In genomic region chr3:185270956-185271332, GRCh38 we compare ENCODE assay signal across 17 cellular contexts. TPM values are rescaled to one million over a fixed set of nuclear protein-coding genes. Genes with fewer than 3 reads are reported as not detected.
DNase-seq lines count a peak whose midpoint lies in the region; TF ChIP-seq lines count a peak whose summit lies in the region.
"Had no signal": no experiment of that assay in that cellular context is flagged by ENCODE, and none has a peak within 500 bp of the region (broad histone marks: within the 10 kb centered on the region; RNA-seq: fewer than 3 reads in every experiment).

No MANE protein-coding gene starts in this region.

- no peak for TF ChIP-seq RAD21 in neural cell (conservative IDR thresholded peaks at IDR 0.05)

- H3K9ac ChIP-seq in neural cell (ENCODE audit: low read length) = no peak overlapping the region

- no peaks in the 10 kb centered on the region for H3F3A ChIP-seq in neural cell (ENCODE audit: insufficient read depth, low read length, poor library complexity, severe bottlenecking)

- no peaks in the 10 kb centered on the region for H3K27me3 ChIP-seq in neural cell (ENCODE audit: insufficient read depth, low read depth, low read length)

- TF ChIP-seq EP300 in neural cell (conservative IDR thresholded peaks at IDR 0.05; ENCODE audit: poor library complexity, severe bottlenecking) = no peak

- no peak for TF ChIP-seq CTCF in neural cell (IDR thresholded peaks at IDR 0.05; ENCODE audit: poor library complexity, severe bottlenecking)
- no peak for TF ChIP-seq CTCF in GM20000 (IDR thresholded peaks at IDR 0.05; ENCODE audit: extremely low read depth, missing control alignments)

- DNase-seq in NCI-H2171 treated with DMSO at 0.1 percent for 48 hours (lab: John Stamatoyannopoulos, UW) (peak; percentile 38), NCI-H2171 (lab: John Stamatoyannopoulos, UW) (no peak), NCI-H1436 (lab: John Stamatoyannopoulos, UW) (peak; percentile 88), NCI-H526 treated with DMSO at 0.1 percent for 48 hours (lab: John Stamatoyannopoulos, UW) (peak; percentile 97), T-helper 1 cell (no peak), GM20000 (ENCODE audit: low spot score) (no peak), NCI-H446 (lab: John Stamatoyannopoulos, UW) (no peak)
- DNase-seq: DND-41, NCI-H187, NCI-H2081 treated with DMSO at 0.1 percent for 48 hours, NCI-H510A, SIG-M5 had no signal

- H2AFZ ChIP-seq in neural cell (ENCODE audit: low read depth, low read length) = no peak overlapping the region

- peak overlapping the region; percentile 7 for H3K4me3 ChIP-seq in neural cell (ENCODE audit: low read length)
- H3K4me3 ChIP-seq: K562, SK-N-MC had no signal

- H3K9me2 ChIP-seq in neural cell (ENCODE audit: insufficient read depth, low read length) = no peaks in the 10 kb centered on the region

- H3K79me2 ChIP-seq in neural cell (replicated peaks; ENCODE audit: insufficient read depth, low read length) = no peaks in the 10 kb centered on the region

- peak overlapping the region; percentile 22 for H3K27ac ChIP-seq in neural cell (ENCODE audit: low read length)
- H3K27ac ChIP-seq: 22Rv1, C4-2B, SK-N-MC had no signal

- H4K20me1 ChIP-seq in neural cell (ENCODE audit: insufficient read depth) = no peaks in the 10 kb centered on the region

- no peaks in the 10 kb centered on the region for H3K36me3 ChIP-seq in neural cell (ENCODE audit: insufficient read depth, low read length)

- H3K9me3 ChIP-seq in neural cell (ENCODE audit: low read length) = no peaks in the 10 kb centered on the region

- peak overlapping the region; percentile 28 for H3K4me2 ChIP-seq in neural cell (ENCODE audit: low read length)

TF ChIP-seq in neural cell, 6 proteins besides CTCF, POLR2A, EP300 and RAD21:
- TF ChIP-seq REST (IDR thresholded peaks at IDR 0.05; ENCODE audit: borderline replicate concordance) = no peak
- TF ChIP-seq POLR2AphosphoS5 (IDR thresholded peaks at IDR 0.05) = no peak
- no peak for TF ChIP-seq TAF1 (IDR thresholded peaks at IDR 0.05; ENCODE audit: low read depth)
- no peak for TF ChIP-seq MXI1 (conservative IDR thresholded peaks at IDR 0.05; ENCODE audit: poor library complexity, severe bottlenecking)
- TF ChIP-seq EZH2 (IDR thresholded peaks at IDR 0.05; ENCODE audit: borderline replicate concordance, insufficient read depth, low read length, poor library complexity, severe bottlenecking) = no peak
- TF ChIP-seq SMC3 (conservative IDR thresholded peaks at IDR 0.05; ENCODE audit: poor library complexity) = no peak

RNA-seq across cellular contexts. Expression of gene EHHADH, which starts 17.1 kb away (rescaled TPM):
- polyA plus RNA-seq in neural cell = 1.8 and 2.0 TPM in 2 replicates
- polyA minus RNA-seq in neural cell = 3.4 and 3.9 TPM in 2 replicates

Comparison
In these comparisons a context has a peak if more than half of its experiments do, and no peak if none do; other contexts are left out.
1. DNase-seq: peak in NCI-H2171 treated with DMSO at 0.1 percent for 48 hours (single experiment), NCI-H1436 (single experiment) and NCI-H526 treated with DMSO at 0.1 percent for 48 hours (single experiment); none in NCI-H2171 (single experiment), T-helper 1 cell (0 of 5), GM20000 (single experiment) and NCI-H446 (0 of 2).